ENCODE assay signal across 30 cellular contexts in the genomic region with DNA sequence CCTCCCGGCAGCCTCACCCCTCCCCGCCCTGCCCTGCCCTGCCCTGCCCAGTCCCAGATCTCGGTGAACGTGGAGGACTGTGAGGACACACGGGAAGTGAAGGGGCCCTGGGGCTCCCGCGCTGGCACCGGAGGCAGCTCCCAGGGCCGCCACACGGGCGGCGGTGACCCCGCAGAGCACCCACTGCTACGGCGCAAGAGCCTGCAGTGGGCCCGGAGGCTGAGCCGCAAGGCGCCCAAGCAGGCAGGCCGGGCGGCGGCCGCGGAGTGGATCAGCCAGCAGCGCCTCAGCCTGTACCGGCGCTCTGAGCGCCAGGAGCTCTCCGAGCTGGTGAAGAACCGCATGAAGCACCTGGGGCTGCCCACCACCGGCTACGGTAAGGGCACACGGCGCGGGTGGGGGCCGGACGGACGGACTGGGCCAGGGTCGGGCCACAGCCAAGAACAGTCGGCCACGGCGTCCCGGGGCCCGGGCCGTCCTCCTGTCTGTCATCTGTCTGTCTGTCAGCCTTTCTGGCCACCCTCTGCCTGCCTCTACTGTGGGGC.
"Had no signal": no experiment of that assay in that cellular context is flagged by ENCODE, and none has a peak within 500 bp of the region (broad histone marks: within the 10 kb centered on the region; RNA-seq: fewer than 3 reads in every experiment).

No MANE protein-coding gene starts in this region.

- H3K4me1 Mint-ChIP-seq: activated CD4-positive, alpha-beta memory T cell treated with anti-CD3 and anti-CD28 coated beads, Interleukin-2, amount 10 ng/mL, durations not matched to agents 7 days and 5 days; activated CD4-positive, alpha-beta T cell treated with anti-CD3 and anti-CD28 coated beads, Interleukin-2, amount 10 ng/mL, durations not matched to agents 7 days and 5 days; activated naive CD4-positive, alpha-beta T cell treated with anti-CD3 and anti-CD28 coated beads, Interleukin-2, amount 10 ng/mL, durations not matched to agents 7 days and 5 days; activated naive CD8-positive, alpha-beta T cell treated with anti-CD3 and anti-CD28 coated beads, Interleukin-2, amount 10 ng/mL, durations not matched to agents 7 days and 5 days; brain had no signal

- H3K9me3 Mint-ChIP-seq: activated CD4-positive, alpha-beta memory T cell treated with anti-CD3 and anti-CD28 coated beads, Interleukin-2, amount 10 ng/mL, durations not matched to agents 7 days and 5 days; activated CD4-positive, alpha-beta T cell treated with anti-CD3 and anti-CD28 coated beads, Interleukin-2, amount 10 ng/mL, durations not matched to agents 7 days and 5 days; activated naive CD4-positive, alpha-beta T cell treated with anti-CD3 and anti-CD28 coated beads, Interleukin-2, amount 10 ng/mL, durations not matched to agents 7 days and 5 days; activated naive CD4-positive, alpha-beta T cell treated with anti-CD3 and anti-CD28 coated beads, Interleukin-2, amount 50 U/mL, for 72 hours; activated naive CD8-positive, alpha-beta T cell treated with anti-CD3 and anti-CD28 coated beads, Interleukin-2, amount 10 ng/mL, durations not matched to agents 7 days and 5 days; activated T-cell treated with anti-CD3 and anti-CD28 coated beads, Interleukin-2, amount 50 U/mL, for 24 hours; activated T-cell treated with anti-CD3 and anti-CD28 coated beads, Interleukin-2, amount 50 U/mL, for 72 hours; brain; T-helper 2 cell treated with Interferon-gamma antibody and Interleukin-4, amounts not matched to agents 5 μg/mL and 100 μg/mL, for 36 hours had no signal

- DNase-seq: activated CD4-positive, alpha-beta memory T cell treated with anti-CD3 and anti-CD28 coated beads, Interleukin-2, amount 10 ng/mL, durations not matched to agents 7 days and 5 days; activated CD4-positive, alpha-beta T cell treated with anti-CD3 and anti-CD28 coated beads for 1 hour; activated CD4-positive, alpha-beta T cell treated with anti-CD3 and anti-CD28 coated beads for 4 hours; activated CD4-positive, alpha-beta T cell treated with anti-CD3 and anti-CD28 coated beads, Interleukin-2, amount 10 ng/mL, durations not matched to agents 7 days and 5 days; activated CD4-positive, alpha-beta T cell treated with anti-CD3 and anti-CD28 coated beads, Interleukin-2, amount 50 U/mL, for 4 hours; activated CD8-positive, alpha-beta memory T cell treated with anti-CD3 and anti-CD28 coated beads, Interleukin-2, amount 50 U/mL, for 48 hours; activated gamma-delta T cell; activated naive CD4-positive, alpha-beta T cell; activated naive CD4-positive, alpha-beta T cell treated with anti-CD3 and anti-CD28 coated beads, Interleukin-2, amount 10 ng/mL, durations not matched to agents 7 days and 5 days; activated naive CD8-positive, alpha-beta T cell treated with anti-CD3 and anti-CD28 coated beads, Interleukin-2, amount 10 ng/mL, durations not matched to agents 7 days and 5 days; activated T-cell treated with anti-CD3 and anti-CD28 coated beads for 4 hours; activated T-cell treated with anti-CD3 and anti-CD28 coated beads, Interleukin-2, amount 50 U/mL, for 24 hours; activated T-cell treated with anti-CD3 and anti-CD28 coated beads, Interleukin-2, amount 50 U/mL, for 72 hours; central memory CD4-positive, alpha-beta T cell; cerebellar nuclear complex; colonic mucosa; effector CD8-positive, alpha-beta T cell; esophagus squamous epithelium; foreskin melanocyte; T-helper 1 cell; T-helper 17 cell; T1000 had no signal

- H3K27me3 ChIP-seq: ascending aorta, cardiac muscle cell, colonic mucosa had no signal

- H3K4me1 ChIP-seq: ascending aorta, breast epithelium, colonic mucosa, esophagus squamous epithelium, gastroesophageal sphincter had no signal

- H3K36me3 Mint-ChIP-seq: activated naive CD4-positive, alpha-beta T cell treated with anti-CD3 and anti-CD28 coated beads, Interleukin-2, amount 10 ng/mL, durations not matched to agents 7 days and 5 days; activated naive CD4-positive, alpha-beta T cell treated with anti-CD3 and anti-CD28 coated beads, Interleukin-2, amount 50 U/mL, for 72 hours; activated naive CD8-positive, alpha-beta T cell treated with anti-CD3 and anti-CD28 coated beads, Interleukin-2, amount 10 ng/mL, durations not matched to agents 7 days and 5 days; brain had no signal

- H3K4me3 ChIP-seq: ascending aorta, breast epithelium, cardiac muscle cell, colonic mucosa, esophagus squamous epithelium, gastroesophageal sphincter had no signal

- H3K27me3 Mint-ChIP-seq: activated CD4-positive, alpha-beta memory T cell treated with anti-CD3 and anti-CD28 coated beads, Interleukin-2, amount 10 ng/mL, durations not matched to agents 7 days and 5 days; activated CD4-positive, alpha-beta T cell treated with anti-CD3 and anti-CD28 coated beads, Interleukin-2, amount 10 ng/mL, durations not matched to agents 7 days and 5 days; activated naive CD4-positive, alpha-beta T cell treated with anti-CD3 and anti-CD28 coated beads, Interleukin-2, amount 10 ng/mL, durations not matched to agents 7 days and 5 days; activated naive CD8-positive, alpha-beta T cell treated with anti-CD3 and anti-CD28 coated beads, Interleukin-2, amount 10 ng/mL, durations not matched to agents 7 days and 5 days; activated T-cell treated with anti-CD3 and anti-CD28 coated beads, Interleukin-2, amount 50 U/mL, for 24 hours had no signal

- H3K4me3 Mint-ChIP-seq: activated CD4-positive, alpha-beta memory T cell treated with anti-CD3 and anti-CD28 coated beads, Interleukin-2, amount 10 ng/mL, durations not matched to agents 7 days and 5 days; activated CD4-positive, alpha-beta T cell treated with anti-CD3 and anti-CD28 coated beads, Interleukin-2, amount 10 ng/mL, durations not matched to agents 7 days and 5 days; activated naive CD4-positive, alpha-beta T cell treated with anti-CD3 and anti-CD28 coated beads, Interleukin-2, amount 10 ng/mL, durations not matched to agents 7 days and 5 days; activated naive CD8-positive, alpha-beta T cell treated with anti-CD3 and anti-CD28 coated beads, Interleukin-2, amount 10 ng/mL, durations not matched to agents 7 days and 5 days; activated T-cell treated with anti-CD3 and anti-CD28 coated beads, Interleukin-2, amount 50 U/mL, for 24 hours; activated T-cell treated with anti-CD3 and anti-CD28 coated beads, Interleukin-2, amount 50 U/mL, for 72 hours; brain; T-helper 17 cell; T-helper 2 cell treated with Interferon-gamma antibody and Interleukin-4, amounts not matched to agents 5 μg/mL and 100 μg/mL, for 36 hours had no signal

- H3K27ac Mint-ChIP-seq: activated CD4-positive, alpha-beta memory T cell treated with anti-CD3 and anti-CD28 coated beads, Interleukin-2, amount 10 ng/mL, durations not matched to agents 7 days and 5 days; activated CD4-positive, alpha-beta T cell treated with anti-CD3 and anti-CD28 coated beads, Interleukin-2, amount 10 ng/mL, durations not matched to agents 7 days and 5 days; activated naive CD4-positive, alpha-beta T cell treated with anti-CD3 and anti-CD28 coated beads, Interleukin-2, amount 10 ng/mL, durations not matched to agents 7 days and 5 days; activated naive CD4-positive, alpha-beta T cell treated with anti-CD3 and anti-CD28 coated beads, Interleukin-2, amount 50 U/mL, for 72 hours; activated naive CD8-positive, alpha-beta T cell treated with anti-CD3 and anti-CD28 coated beads, Interleukin-2, amount 10 ng/mL, durations not matched to agents 7 days and 5 days; activated T-cell treated with anti-CD3 and anti-CD28 coated beads, Interleukin-2, amount 50 U/mL, for 24 hours; activated T-cell treated with anti-CD3 and anti-CD28 coated beads, Interleukin-2, amount 50 U/mL, for 72 hours; brain; T-helper 17 cell; T-helper 2 cell treated with Interferon-gamma antibody and Interleukin-4, amounts not matched to agents 5 μg/mL and 100 μg/mL, for 36 hours had no signal

- H3K9me3 ChIP-seq: ascending aorta, breast epithelium, colonic mucosa, esophagus squamous epithelium, gastroesophageal sphincter had no signal

- ATAC-seq: activated naive CD4-positive, alpha-beta T cell treated with anti-CD3 and anti-CD28 coated beads, Interleukin-2, amount 50 U/mL, for 72 hours; activated T-cell treated with anti-CD3 and anti-CD28 coated beads, Interleukin-2, amount 50 U/mL, for 72 hours; gastroesophageal sphincter; T-helper 17 cell had no signal

- H3K36me3 ChIP-seq: ascending aorta, breast epithelium, cardiac muscle cell, colonic mucosa, esophagus squamous epithelium, gastroesophageal sphincter had no signal

- H3K27ac ChIP-seq: ascending aorta, breast epithelium, cardiac muscle cell, colonic mucosa, epithelial cell of prostate, esophagus squamous epithelium, gastroesophageal sphincter had no signal
